15 cellular contexts compared by ENCODE assay signal in the genomic region with DNA sequence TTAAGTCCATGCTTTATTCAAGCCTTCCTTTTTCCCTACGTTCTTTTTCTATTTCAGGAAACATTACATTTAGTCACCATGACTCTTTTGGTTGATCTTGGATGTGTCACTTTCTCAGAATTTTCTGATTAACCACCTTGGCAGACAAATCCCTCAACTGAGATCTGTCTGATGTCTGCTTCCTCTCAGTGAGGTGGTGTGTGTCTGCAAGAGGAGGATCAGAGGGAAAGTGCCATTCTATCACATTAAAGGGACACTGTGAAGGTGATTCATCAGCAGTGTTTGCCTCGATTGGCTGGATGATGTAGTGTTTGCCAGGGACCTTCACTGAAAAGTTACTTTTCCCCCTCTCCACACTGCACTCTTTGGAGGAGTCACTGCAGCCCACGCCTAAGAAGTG. TPM values are rescaled to one million over a fixed set of nuclear protein-coding genes. Genes with fewer than 3 reads are reported as not detected.
DNase-seq lines count a peak whose midpoint lies in the region; ATAC-seq and TF ChIP-seq lines count a peak whose summit lies in the region.
"Had no signal": no experiment of that assay in that cellular context is flagged by ENCODE, and none has a peak within 500 bp of the region (broad histone marks: within the 10 kb centered on the region; RNA-seq: fewer than 3 reads in every experiment).

No MANE protein-coding gene starts in this region.

- no peak for ATAC-seq in omental fat pad (ENCODE audit: low FRiP score)

- no peak overlapping the region for H3K9ac ChIP-seq in smooth muscle cell (ENCODE audit: low read depth)

- H2AFZ ChIP-seq in smooth muscle cell (ENCODE audit: low read depth), result no peak overlapping the region

- H4K20me1 ChIP-seq in smooth muscle cell (ENCODE audit: low read depth), result no peaks in the 10 kb centered on the region

- no peak overlapping the region for H3K4me3 ChIP-seq in smooth muscle cell

- H3K36me3 Mint-ChIP-seq in activated CD4-positive, alpha-beta T cell treated with anti-CD3 and anti-CD28 coated beads, Interleukin-2, amount 10 ng/mL, durations not matched to agents 7 days and 5 days (ENCODE audit: low read depth), result no peaks in the 10 kb centered on the region
- H3K36me3 Mint-ChIP-seq in brain, result no peaks in the 10 kb centered on the region

- peak overlapping the region; percentile 1 for H3K4me2 ChIP-seq in smooth muscle cell

- peaks cover 16% of the 10 kb centered on the region for H3K4me1 Mint-ChIP-seq in activated CD4-positive, alpha-beta T cell treated with anti-CD3 and anti-CD28 coated beads, Interleukin-2, amount 10 ng/mL, durations not matched to agents 7 days and 5 days
- peaks cover 20% of the 10 kb centered on the region for H3K4me1 Mint-ChIP-seq in brain

- POLR2A ChIA-PET in activated CD4-positive, alpha-beta T cell treated with anti-CD3 and anti-CD28 coated beads, Interleukin-2, amount 10 ng/mL, durations not matched to agents 7 days and 5 days (lab: Charles Lee), result no interaction called here

- H3K36me3 ChIP-seq in smooth muscle cell (ENCODE audit: low read depth), result no peaks in the 10 kb centered on the region

- H3K27ac ChIP-seq in smooth muscle cell (ENCODE audit: low read depth), result peak overlapping the region; percentile 2

- peaks cover 20% of the 10 kb centered on the region for H3K27me3 ChIP-seq in smooth muscle cell (ENCODE audit: low read depth)

- H3K79me2 ChIP-seq in smooth muscle cell (ENCODE audit: low read depth), result no peaks in the 10 kb centered on the region

- H3K27me3 Mint-ChIP-seq in activated CD4-positive, alpha-beta T cell treated with anti-CD3 and anti-CD28 coated beads, Interleukin-2, amount 10 ng/mL, durations not matched to agents 7 days and 5 days, result peaks cover 32% of the 10 kb centered on the region
- peaks cover 15% of the 10 kb centered on the region for H3K27me3 Mint-ChIP-seq in brain

- CTCF ChIA-PET in activated CD4-positive, alpha-beta T cell treated with anti-CD3 and anti-CD28 coated beads, Interleukin-2, amount 10 ng/mL, durations not matched to agents 7 days and 5 days (lab: Charles Lee), result interaction anchor here (0.6 to 0.7 kb wide), 3 partner anchors 9 to 845 kb away, joined by 3 to 7 read pairs (median 5); no protein-coding TSS in a partner anchor

- 46% methylated on average over 3 of the region's 3 CpGs for WGBS in smooth muscle cell (ENCODE audit: low lambda C conversion rate)

- H3K4me3 Mint-ChIP-seq in activated CD4-positive, alpha-beta T cell treated with anti-CD3 and anti-CD28 coated beads, Interleukin-2, amount 10 ng/mL, durations not matched to agents 7 days and 5 days, result no peak overlapping the region
- H3K4me3 Mint-ChIP-seq in brain, result no peak overlapping the region

- no peaks in the 10 kb centered on the region for H3K9me3 ChIP-seq in smooth muscle cell (replicated peaks; ENCODE audit: low read depth)

- H3K4me1 ChIP-seq in smooth muscle cell (ENCODE audit: low read depth), result peaks cover 10% of the 10 kb centered on the region

- no peak overlapping the region for H3K27ac Mint-ChIP-seq in activated CD4-positive, alpha-beta T cell treated with anti-CD3 and anti-CD28 coated beads, Interleukin-2, amount 10 ng/mL, durations not matched to agents 7 days and 5 days
- peak overlapping the region in 3 of 5 experiments; percentile 4 to 31 (median 21) for H3K27ac Mint-ChIP-seq in brain

- no peaks in the 10 kb centered on the region for H3K9me3 Mint-ChIP-seq in activated CD4-positive, alpha-beta T cell treated with anti-CD3 and anti-CD28 coated beads, Interleukin-2, amount 10 ng/mL, durations not matched to agents 7 days and 5 days
- no peaks in the 10 kb centered on the region for H3K9me3 Mint-ChIP-seq in brain

- DNase-seq in activated CD4-positive, alpha-beta T cell treated with anti-CD3 and anti-CD28 coated beads for 4 hours, result peak; percentile 16 to 29
- no peak for DNase-seq in activated CD4-positive, alpha-beta T cell treated with anti-CD3 and anti-CD28 coated beads, Interleukin-2, amount 10 ng/mL, durations not matched to agents 7 days and 5 days
- DNase-seq in HT1080 (ENCODE audit: low read depth) (peak; percentile 62), smooth muscle cell (lab: John Stamatoyannopoulos, UW; ENCODE audit: unreplicated experiment) (no peak), omental fat pad (ENCODE audit: low spot score) (no peak), mucosa of gallbladder (ENCODE audit: low spot score) (no peak), anterior cingulate cortex (lab: John Stamatoyannopoulos, UW) (no peak)
- DNase-seq: activated CD4-positive, CD25-positive, alpha-beta regulatory T cell; aorta; Karpas-422; NCI-H345; SHP77 had no signal

- H3F3A ChIP-seq in smooth muscle cell (ENCODE audit: low read depth), result no peaks in the 10 kb centered on the region

- TF ChIP-seq CTCF in brain (conservative IDR thresholded peaks at IDR 0.05) (no peak), smooth muscle cell (IDR thresholded peaks at IDR 0.05; ENCODE audit: borderline replicate concordance, insufficient read depth, poor library complexity, severe bottlenecking) (no peak), omental fat pad (IDR thresholded peaks at IDR 0.05) (no peak)

RNA-seq across cellular contexts. Expression of gene CCNP, which starts 3.0 kb away (rescaled TPM):
- total RNA-seq in activated CD4-positive, alpha-beta T cell treated with anti-CD3 and anti-CD28 coated beads, Interleukin-2, amount 10 ng/mL, durations not matched to agents 7 days and 5 days, result under 1 TPM; 0.27 to 0.35 TPM
- not detected in 2 replicates for total RNA-seq in HT1080 (2014; rRNA removed; shearing (Covaris generic))
- polyA plus RNA-seq in HT1080 (2015; cell fraction: cytosol; rRNA removed), result not detected in 2 replicates
- polyA plus RNA-seq in HT1080 (2015; cell fraction: nucleus; rRNA removed), result 0.11 TPM in 1 of 2 replicates, not detected in the other
- polyA plus RNA-seq in brain (ENCODE audit: insufficient read depth, low read depth, low replicate concordance), result 9.7 TPM
- total RNA-seq in smooth muscle cell, result not detected in 2 replicates
- polyA plus RNA-seq in smooth muscle cell, result 0.23 and 0.38 TPM in 2 replicates
- total RNA-seq in omental fat pad, result 1 to 10 TPM in 1 of 4 donors, under 1 TPM in 2, not detected in 1; 0.37 to 1.1 (median 0.48) TPM
- total RNA-seq in mucosa of gallbladder, result 0.43 TPM
- total RNA-seq: H4 had no signal

RNA-seq across cellular contexts. Expression of gene TTC9B, which starts 11.3 kb away (rescaled TPM):
- not detected for total RNA-seq in activated CD4-positive, alpha-beta T cell treated with anti-CD3 and anti-CD28 coated beads, Interleukin-2, amount 10 ng/mL, durations not matched to agents 7 days and 5 days
- total RNA-seq in HT1080 (2014; rRNA removed; shearing (Covaris generic)), result 0.63 and 0.73 TPM in 2 replicates
- not detected in 2 replicates for polyA plus RNA-seq in HT1080 (2015; cell fraction: cytosol; rRNA removed)
- polyA plus RNA-seq in HT1080 (2015; cell fraction: nucleus; rRNA removed), result 0.56 and 1.3 TPM in 2 replicates
- 25.0 TPM for polyA plus RNA-seq in brain (ENCODE audit: insufficient read depth, low read depth, low replicate concordance)
- not detected in 2 replicates for total RNA-seq in smooth muscle cell
- polyA plus RNA-seq in smooth muscle cell, result 0.90 TPM in 1 of 2 replicates, not detected in the other
- total RNA-seq in omental fat pad, result under 1 TPM in 1 of 4 donors, not detected in 3; 0.28 TPM
- total RNA-seq in mucosa of gallbladder, result not detected
- total RNA-seq: aorta, H4 had no signal
- polyA plus RNA-seq: AG04450 had no signal

RNA-seq across cellular contexts. Expression of gene MAP3K10, which starts 38.3 kb away (rescaled TPM):
- 10 to 100 TPM; 15.7 to 19.7 TPM for total RNA-seq in activated CD4-positive, alpha-beta T cell treated with anti-CD3 and anti-CD28 coated beads, Interleukin-2, amount 10 ng/mL, durations not matched to agents 7 days and 5 days
- 4.9 and 8.0 TPM in 2 replicates for total RNA-seq in HT1080 (2014; rRNA removed; shearing (Covaris generic))
- 6.5 and 7.4 TPM in 2 replicates for polyA plus RNA-seq in HT1080 (2015; cell fraction: cytosol; rRNA removed)
- polyA plus RNA-seq in HT1080 (2015; cell fraction: nucleus; rRNA removed), result 28.7 and 31.6 TPM in 2 replicates
- polyA plus RNA-seq in brain (ENCODE audit: insufficient read depth, low read depth, low replicate concordance) (45.2 TPM), smooth muscle cell (7.8 and 14.1 TPM in 2 replicates)
- total RNA-seq in smooth muscle cell (4.4 and 14.8 TPM in 2 replicates), omental fat pad (1 to 10 TPM; 5.9 to 9.7 (median 7.6) TPM), mucosa of gallbladder (25.8 TPM)

RNA-seq across cellular contexts. Expression of gene AKT2, which starts 55.7 kb away (rescaled TPM):
- 100 to 1,000 TPM; 131 to 148 TPM for total RNA-seq in activated CD4-positive, alpha-beta T cell treated with anti-CD3 and anti-CD28 coated beads, Interleukin-2, amount 10 ng/mL, durations not matched to agents 7 days and 5 days
- 122 and 185 TPM in 2 replicates for total RNA-seq in HT1080 (2014; rRNA removed; shearing (Covaris generic))
- 93.6 and 99.0 TPM in 2 replicates for polyA plus RNA-seq in HT1080 (2015; cell fraction: cytosol; rRNA removed)
- 232 and 256 TPM in 2 replicates for polyA plus RNA-seq in HT1080 (2015; cell fraction: nucleus; rRNA removed)
- polyA plus RNA-seq in brain (ENCODE audit: insufficient read depth, low read depth, low replicate concordance) (77.4 TPM), smooth muscle cell (26.6 and 39.1 TPM in 2 replicates)
- total RNA-seq in smooth muscle cell (54.9 and 62.6 TPM in 2 replicates), omental fat pad (100 to 1,000 TPM in 2 of 4 donors, 10 to 100 TPM in 2; 84.7 to 151 (median 99.1) TPM), mucosa of gallbladder (119 TPM)

Comparison
In these comparisons a context has a peak if more than half of its experiments do, and no peak if none do; other contexts are left out.
1. DNase-seq: peak in activated CD4-positive, alpha-beta T cell treated with anti-CD3 and anti-CD28 coated beads for 4 hours (2 of 2) and HT1080 (single experiment); none in activated CD4-positive, alpha-beta T cell treated with anti-CD3 and anti-CD28 coated beads, Interleukin-2, amount 10 ng/mL, durations not matched to agents 7 days and 5 days (single experiment), smooth muscle cell (single experiment), omental fat pad (single experiment), mucosa of gallbladder (single experiment) and anterior cingulate cortex (0 of 58).